Comparison of ENCODE assay signal across 18 cellular contexts in the genomic region with DNA sequence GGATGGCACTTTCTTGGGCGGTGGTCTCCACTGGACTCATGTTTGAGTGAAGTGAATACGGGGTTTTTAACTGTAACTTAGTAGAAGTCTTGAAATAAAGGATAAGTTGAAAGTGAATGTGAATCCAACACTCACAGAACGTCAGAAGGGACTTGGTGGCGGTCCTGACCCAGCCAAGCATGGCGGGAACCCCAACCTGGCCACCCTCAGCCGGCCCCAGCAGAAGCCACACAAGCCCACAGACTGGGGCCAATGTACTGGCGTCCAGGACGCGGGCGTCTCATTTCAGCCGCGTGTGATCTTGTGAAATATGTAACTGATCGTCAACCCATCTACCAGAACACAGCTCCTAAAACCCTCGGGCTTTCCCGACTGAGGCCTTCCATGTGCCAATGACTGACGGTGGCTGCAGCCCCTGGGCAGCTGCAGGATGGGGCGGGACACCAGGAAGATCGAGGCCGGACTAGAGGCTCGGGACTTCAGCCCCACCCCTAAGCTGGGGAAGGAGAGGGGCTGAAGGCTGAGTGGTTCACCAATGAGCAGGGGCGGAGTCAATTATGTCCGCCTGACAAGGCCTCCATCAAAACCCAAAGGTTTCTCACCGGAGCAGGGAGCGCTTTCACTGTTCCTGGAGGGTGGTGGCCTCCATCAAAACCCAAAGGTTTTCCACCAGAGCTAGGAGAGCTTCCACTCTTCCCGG.
"Had no signal": no experiment of that assay in that cellular context is flagged by ENCODE, and none has a peak within 500 bp of the region (broad histone marks: within the 10 kb centered on the region; RNA-seq: fewer than 3 reads in every experiment).

No MANE protein-coding gene starts in this region.

- H3K36me3 ChIP-seq: ovary, vagina had no signal

- ATAC-seq: gastroesophageal sphincter, heart right ventricle, psoas muscle, right cardiac atrium had no signal

- H3K27me3 ChIP-seq: gastroesophageal sphincter, heart right ventricle, ovary, tibial nerve, vagina had no signal

- H3K36me3 Mint-ChIP-seq: activated naive CD8-positive, alpha-beta T cell had no signal

- H3K27ac Mint-ChIP-seq: activated naive CD8-positive, alpha-beta T cell; stimulated activated naive CD8-positive, alpha-beta T cell treated with anti-CD3 and anti-CD28 coated beads, Interleukin-15, Interleukin-2, amounts not matched to agents 100 ng/mL and 50 ng/mL, for 24 hours had no signal

- H3K4me3 ChIP-seq: gastroesophageal sphincter, heart right ventricle, lung, ovary, psoas muscle, tibial nerve, vagina had no signal

- H3K27ac ChIP-seq: gastroesophageal sphincter, heart right ventricle, ovary, psoas muscle, tibial nerve, vagina, WERI-Rb-1 had no signal

- H3K9me3 Mint-ChIP-seq: stimulated activated naive CD8-positive, alpha-beta T cell treated with anti-CD3 and anti-CD28 coated beads, Interleukin-15, Interleukin-2, amounts not matched to agents 100 ng/mL and 50 ng/mL, for 24 hours had no signal

- H3K27me3 Mint-ChIP-seq: activated naive CD8-positive, alpha-beta T cell; stimulated activated naive CD8-positive, alpha-beta T cell treated with anti-CD3 and anti-CD28 coated beads, Interleukin-15, Interleukin-2, amounts not matched to agents 100 ng/mL and 50 ng/mL, for 24 hours had no signal

- H3K4me1 ChIP-seq: gastroesophageal sphincter, psoas muscle, vagina had no signal

- H3K9me3 ChIP-seq: gastroesophageal sphincter, heart right ventricle, ovary, psoas muscle, tibial nerve, vagina had no signal

- DNase-seq: activated CD4-positive, alpha-beta T cell treated with anti-CD3 and anti-CD28 coated beads, Interleukin-2, amount 50 U/mL, for 48 hours; activated gamma-delta T cell; cerebellar nuclear complex; cortex of kidney; effector CD4-positive, alpha-beta T cell; heart right ventricle; ovary; psoas muscle; right cardiac atrium; stimulated activated CD4-positive, alpha-beta T cell treated with anti-CD3 and anti-CD28 coated beads, Interleukin-2, amount 100 ng/mL, for 24 hours; T-helper 2 cell; WERI-Rb-1 had no signal
